ENCODE assay signal across 1 cellular context in the genomic region with DNA sequence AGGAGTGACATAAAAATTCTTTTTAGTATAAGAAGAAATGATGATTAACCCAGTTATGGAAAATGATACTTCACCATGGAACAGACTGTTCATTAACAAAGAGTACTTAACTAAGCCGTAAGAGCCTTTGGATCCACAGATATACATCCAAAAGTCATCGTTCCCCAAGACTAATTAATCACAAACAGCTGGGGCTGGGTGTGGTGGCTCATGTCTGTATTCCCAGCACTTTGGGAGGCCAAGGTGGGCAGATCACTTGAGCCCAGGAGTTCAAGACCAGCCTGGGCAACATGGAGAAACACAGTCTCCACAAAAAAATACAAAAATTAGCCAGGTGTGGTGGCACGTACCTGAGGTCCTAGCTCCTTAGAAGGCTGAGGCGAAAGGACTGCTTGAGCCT.
TF ChIP-seq lines count a peak whose summit lies in the region.

No MANE protein-coding gene starts in this region.

TF ChIP-seq in IMR-90, 13 proteins besides CTCF, POLR2A, EP300 and RAD21:
- no peak for TF ChIP-seq CHD1 (IDR thresholded peaks at IDR 0.05; ENCODE audit: low read depth, low read length)
- no peak for TF ChIP-seq RCOR1 (IDR thresholded peaks at IDR 0.05; ENCODE audit: insufficient replicate concordance, low read length)
- no peak for TF ChIP-seq FOS (IDR thresholded peaks at IDR 0.05; ENCODE audit: low read depth, low read length)
- TF ChIP-seq CEBPB (IDR thresholded peaks at IDR 0.05; ENCODE audit: low read depth, low read length), result no peak
